Comparison of ENCODE assay signal across 8 cellular contexts in genomic region chr19:30227071-30227621, GRCh38.
DNase-seq lines count a peak whose midpoint lies in the region; ATAC-seq and TF ChIP-seq lines count a peak whose summit lies in the region.

No MANE protein-coding gene starts in this region.

- 2% methylated on average over 32 of the region's 32 CpGs for WGBS in thymus

- no peaks in the 10 kb centered on the region for H3K9me3 ChIP-seq in thymus (ENCODE audit: control insufficient read depth)

- no peak for TF ChIP-seq CTCF in CD14-positive monocyte (IDR thresholded peaks at IDR 0.05)

- H3K27me3 Mint-ChIP-seq in CD14-positive monocyte (ENCODE audit: low read depth in 3 of 3): peaks cover 76 to 84% (median 76%) of the 10 kb centered on the region in 3 donors

- peaks cover 15% of the 10 kb centered on the region for H3K4me1 Mint-ChIP-seq in CD14-positive monocyte

- no peaks in the 10 kb centered on the region for H3K4me1 ChIP-seq in thymus (ENCODE audit: control insufficient read depth, insufficient read depth, low read length)

- peak overlapping the region; percentile 67 to 92 for H3K4me3 Mint-ChIP-seq in CD14-positive monocyte

- DNase-seq in CD14-positive monocyte (ENCODE audit: low spot score) (no peak), astrocyte of the hippocampus (ENCODE audit: low read depth, low spot score) (peak; percentile 34), left lobe of liver (ENCODE audit: low spot score) (no peak), middle frontal gyrus (ENCODE audit: extremely low spot score, low spot score) (no peak)
- DNase-seq in stimulated activated CD4-positive, alpha-beta T cell treated with anti-CD3 and anti-CD28 coated beads, Interleukin-2, amount 100 ng/mL, for 24 hours: no peak

- no peaks in the 10 kb centered on the region for H3K36me3 ChIP-seq in thymus (ENCODE audit: control insufficient read depth, insufficient read depth)

- H3K27ac ChIP-seq in thymus (ENCODE audit: low read depth): no peak overlapping the region

- H3K9me3 Mint-ChIP-seq in CD14-positive monocyte: peaks cover 0 to 16% (median 8%) of the 10 kb centered on the region in 7 donors

- peaks cover 0 to 11% of the 10 kb centered on the region in 2 donors for H3K36me3 Mint-ChIP-seq in CD14-positive monocyte

- peaks cover 78% of the 10 kb centered on the region for H3K27me3 ChIP-seq in thymus (ENCODE audit: control insufficient read depth, insufficient read depth)

- no peak overlapping the region for H3K27ac Mint-ChIP-seq in CD14-positive monocyte

- ATAC-seq in HG02678 (IDR thresholded peaks at IDR 0.05; ENCODE audit: unreplicated experiment) (peak; percentile 9), left lobe of liver (peak; percentile 22), HG03571 (IDR thresholded peaks at IDR 0.05; ENCODE audit: unreplicated experiment) (no peak)

- intact Hi-C loops in CD14-positive monocyte (cut with micrococcal nuclease): no loop called here

- H3K4me3 ChIP-seq in thymus (ENCODE audit: low read length): peak overlapping the region; percentile 39
